1 cellular context compared by ENCODE assay signal in genomic region chr9:136525841-136526499, GRCh38.
TF ChIP-seq lines count a peak whose summit lies in the region.

No MANE protein-coding gene starts in this region.

TF ChIP-seq in HepG2, 621 proteins besides CTCF, POLR2A, EP300 and RAD21 (continued from another document):
- TF ChIP-seq CREB3 (CRISPR knock-in tag; IDR thresholded peaks at IDR 0.05), result no peak
- no peak for TF ChIP-seq MAFG (CRISPR knock-in tag; IDR thresholded peaks at IDR 0.05)
- no peak for TF ChIP-seq SRSF4 (IDR thresholded peaks at IDR 0.05; ENCODE audit: low read depth, low read length, poor library complexity, severe bottlenecking)
- no peak for TF ChIP-seq NR1H2 (CRISPR knock-in tag; IDR thresholded peaks at IDR 0.05; ENCODE audit: borderline replicate concordance, low read depth)
- TF ChIP-seq ZNF451 (CRISPR knock-in tag; IDR thresholded peaks at IDR 0.05), result no peak
- peak; percentile 96 for TF ChIP-seq HNRNPL (IDR thresholded peaks at IDR 0.05; ENCODE audit: low read depth, low read length)
- no peak for TF ChIP-seq TFE3 (CRISPR knock-in tag; IDR thresholded peaks at IDR 0.05)
- peak; percentile 52; the same call in 1 of the 2 replicates for TF ChIP-seq ZNF788 (CRISPR knock-in tag; IDR thresholded peaks at IDR 0.05; ENCODE audit: borderline replicate concordance)
- TF ChIP-seq GABPB1 (CRISPR knock-in tag; IDR thresholded peaks at IDR 0.05), result no peak
- TF ChIP-seq SNAPC2 (CRISPR knock-in tag; IDR thresholded peaks at IDR 0.05), result no peak
- TF ChIP-seq HDAC1 (CRISPR knock-in tag; IDR thresholded peaks at IDR 0.05), result 0 out of 2 replicates have a peak, but pooled peaks have one; percentile 32
- TF ChIP-seq ZNF878 (CRISPR knock-in tag; IDR thresholded peaks at IDR 0.05), result no peak
- TF ChIP-seq TBX2 (CRISPR knock-in tag; IDR thresholded peaks at IDR 0.05; ENCODE audit: borderline replicate concordance), result peak; percentile 26; the same call in 1 of the 2 replicates
- TF ChIP-seq SALL1 (CRISPR knock-in tag; IDR thresholded peaks at IDR 0.05), result 0 out of 2 replicates have a peak, but pooled peaks have one; percentile 31
- no peak for TF ChIP-seq ZNF781 (CRISPR knock-in tag; IDR thresholded peaks at IDR 0.05; ENCODE audit: borderline replicate concordance, not compliant biosample characterization)
- TF ChIP-seq ZNF891 (CRISPR knock-in tag; IDR thresholded peaks at IDR 0.05), result no peak
- TF ChIP-seq NFIC (IDR thresholded peaks at IDR 0.05; ENCODE audit: low read length), result no peak
- TF ChIP-seq ZNF567 (CRISPR knock-in tag; IDR thresholded peaks at IDR 0.05; ENCODE audit: borderline replicate concordance), result no peak
- TF ChIP-seq ATF4 (CRISPR knock-in tag; IDR thresholded peaks at IDR 0.05), result no peak
- peak; percentile 10; the same call in 1 of the 2 replicates for TF ChIP-seq SAP130 (CRISPR knock-in tag; IDR thresholded peaks at IDR 0.05; ENCODE audit: low read depth)
- TF ChIP-seq PHF21A (CRISPR knock-in tag; IDR thresholded peaks at IDR 0.05), result peak; percentile 55; the same call in 1 of the 2 replicates
- TF ChIP-seq STAG1 (CRISPR knock-in tag; IDR thresholded peaks at IDR 0.05), result peak; percentile 45
- TF ChIP-seq ZNF224 (CRISPR knock-in tag; IDR thresholded peaks at IDR 0.05), result no peak
- TF ChIP-seq HES4 (CRISPR knock-in tag; IDR thresholded peaks at IDR 0.05; ENCODE audit: borderline replicate concordance), result no peak
- 0 out of 2 replicates have a peak, but pooled peaks have one; percentile 14 for TF ChIP-seq GATAD2A (CRISPR knock-in tag; IDR thresholded peaks at IDR 0.05)
- no peak for TF ChIP-seq PITX1 (CRISPR knock-in tag; IDR thresholded peaks at IDR 0.05)
- TF ChIP-seq UBTF (CRISPR knock-in tag; IDR thresholded peaks at IDR 0.05), result peak; percentile 93
- TF ChIP-seq JARID2 (CRISPR knock-in tag; IDR thresholded peaks at IDR 0.05; ENCODE audit: insufficient replicate concordance), result no peak
- TF ChIP-seq FOXM1 (CRISPR knock-in tag; IDR thresholded peaks at IDR 0.05), result no peak
- no peak for TF ChIP-seq REPIN1 (CRISPR knock-in tag; IDR thresholded peaks at IDR 0.05; ENCODE audit: borderline replicate concordance, low read depth)
- TF ChIP-seq KAT2B (IDR thresholded peaks at IDR 0.05; ENCODE audit: borderline replicate concordance, low read depth, low read length), result no peak
- TF ChIP-seq SRSF1 (optimal IDR thresholded peaks at IDR 0.05; ENCODE audit: low read depth, low read length), result peak; percentile 25
- no peak for TF ChIP-seq CHD4 (IDR thresholded peaks at IDR 0.05; ENCODE audit: borderline replicate concordance, low read length)
- no peak for TF ChIP-seq GABPA (IDR thresholded peaks at IDR 0.05; ENCODE audit: low read depth, low read length)
- TF ChIP-seq GABPA (CRISPR knock-in tag; IDR thresholded peaks at IDR 0.05; ENCODE audit: low read depth), result no peak
- TF ChIP-seq KIAA2018 (CRISPR knock-in tag; IDR thresholded peaks at IDR 0.05; ENCODE audit: borderline replicate concordance), result no peak
- TF ChIP-seq HOXA3 (CRISPR knock-in tag; IDR thresholded peaks at IDR 0.05), result peak; percentile 31; the same call in 1 of the 2 replicates
- no peak for TF ChIP-seq SOX13 (IDR thresholded peaks at IDR 0.05)
- TF ChIP-seq SOX13 (CRISPR knock-in tag; conservative IDR thresholded peaks at IDR 0.05 in 1 of 2, IDR thresholded peaks at IDR 0.05 in 1 of 2), result 0 out of 4 replicates have a peak, but pooled peaks of 1 of the 2 experiments have one; percentile 23
- TF ChIP-seq SNAI1 (CRISPR knock-in tag; IDR thresholded peaks at IDR 0.05; ENCODE audit: borderline replicate concordance), result no peak
- no peak for TF ChIP-seq ZNF3 (CRISPR knock-in tag; IDR thresholded peaks at IDR 0.05)
- TF ChIP-seq KLF11 (CRISPR knock-in tag; IDR thresholded peaks at IDR 0.05), result no peak
- no peak for TF ChIP-seq ZNF770 (CRISPR knock-in tag; IDR thresholded peaks at IDR 0.05)
